Comparison of ENCODE assay signal across 23 cellular contexts in genomic region chr3:100354850-100355249, GRCh38. TPM values are rescaled to one million over a fixed set of nuclear protein-coding genes. Genes with fewer than 3 reads are reported as not detected.
DNase-seq lines count a peak whose midpoint lies in the region; ATAC-seq, FAIRE-seq and TF ChIP-seq lines count a peak whose summit lies in the region.
"Had no signal": no experiment of that assay in that cellular context is flagged by ENCODE, and none has a peak within 500 bp of the region (broad histone marks: within the 10 kb centered on the region; RNA-seq: fewer than 3 reads in every experiment).

No MANE protein-coding gene starts in this region.

- FAIRE-seq in RCC 7860 (lab: Jason Lieb, UNC): peak; percentile 96
- FAIRE-seq in GM12891 (lab: Jason Lieb, UNC): no peak
- FAIRE-seq: GM12878, keratinocyte had no signal

- no peaks in the 10 kb centered on the region for H3K27me3 ChIP-seq in effector memory CD4-positive, alpha-beta T cell (replicated peaks; ENCODE audit: control insufficient read depth, insufficient read depth, low read length, poor library complexity, severe bottlenecking)
- H3K27me3 ChIP-seq: adrenal gland, BLaER1, spleen had no signal

- H3K36me3 ChIP-seq in effector memory CD4-positive, alpha-beta T cell (ENCODE audit: control insufficient read depth, insufficient read depth, low read length): peaks cover 28% of the 10 kb centered on the region

- H3K27ac ChIP-seq in effector memory CD4-positive, alpha-beta T cell (ENCODE audit: insufficient read depth, low read length, poor library complexity, severe bottlenecking): no peak overlapping the region
- H3K27ac ChIP-seq: 22Rv1, adrenal gland, BLaER1, spleen, thoracic aorta had no signal

- no peaks in the 10 kb centered on the region for H3K4me1 ChIP-seq in effector memory CD4-positive, alpha-beta T cell (ENCODE audit: control insufficient read depth, insufficient read depth, low read length, poor library complexity, severe bottlenecking)
- H3K4me1 ChIP-seq: adrenal gland, spleen had no signal

- DNase-seq in NCI-H2171 treated with DMSO at 0.1 percent for 48 hours (lab: John Stamatoyannopoulos, UW) (peak; percentile 35), NCI-H2171 (lab: John Stamatoyannopoulos, UW) (no peak), RCC 7860 (ENCODE audit: low spot score) (peak; percentile 77), fibroblast of pulmonary artery (ENCODE audit: low read depth) (peak; percentile 16), superior temporal gyrus (ENCODE audit: extremely low spot score) (peak; percentile 4), GM12891 (ENCODE audit: insufficient read length, low spot score) (no peak), omental fat pad (ENCODE audit: low spot score) (no peak)
- DNase-seq in effector memory CD4-positive, alpha-beta T cell: no peak
- DNase-seq: activated B cell treated with CpG ODN at 0.5 μM for 24 hours; adrenal gland; effector memory CD8-positive, alpha-beta T cell; GF-D8; H7; hippocampal formation; NCI-H2107; NCI-H748 treated with DMSO at 0.1 percent for 48 hours; spleen had no signal

- TF ChIP-seq CTCF in fibroblast of pulmonary artery (IDR thresholded peaks at IDR 0.05; ENCODE audit: low read length, missing control alignments) (no peak), omental fat pad (IDR thresholded peaks at IDR 0.05) (no peak)

- TF ChIP-seq POLR2A in GM12891 (IDR thresholded peaks at IDR 0.05; ENCODE audit: low read depth, low read length): no peak

- H3K4me3 ChIP-seq in fibroblast of pulmonary artery (replicated peaks; ENCODE audit: low read depth, low read length): no peak overlapping the region
- no peak overlapping the region for H3K4me3 ChIP-seq in effector memory CD4-positive, alpha-beta T cell (ENCODE audit: insufficient read depth, low read depth, low read length, poor library complexity, severe bottlenecking)
- H3K4me3 ChIP-seq: adrenal gland, BLaER1, GM12878, spleen, thoracic aorta had no signal

- no peak for ATAC-seq in omental fat pad (ENCODE audit: low FRiP score)
- ATAC-seq: effector memory CD8-positive, alpha-beta T cell; GM12878; natural killer cell treated with Interleukin-12 subunit alpha and Interleukin-12 subunit beta and Interleukin-15 and Interleukin-18, amount 100 ng/mL, for 72 hours had no signal

- H3K9me3 ChIP-seq in effector memory CD4-positive, alpha-beta T cell (ENCODE audit: control insufficient read depth, low read length): no peaks in the 10 kb centered on the region
- H3K9me3 ChIP-seq: adrenal gland, thoracic aorta had no signal

TF ChIP-seq in GM12891, 5 proteins besides CTCF, POLR2A, EP300 and RAD21:
- TF ChIP-seq SPI1 (IDR thresholded peaks at IDR 0.05; ENCODE audit: low read depth, low read length) (no peak), TAF1 (IDR thresholded peaks at IDR 0.05; ENCODE audit: low read depth, low read length) (no peak), POU2F2 (IDR thresholded peaks at IDR 0.05; ENCODE audit: low read depth, low read length) (no peak), POLR2AphosphoS5 (IDR thresholded peaks at IDR 0.05; ENCODE audit: low read depth, low read length) (no peak), PAX5 (IDR thresholded peaks at IDR 0.05; ENCODE audit: insufficient read depth, low read length, severe bottlenecking) (no peak)

RNA-seq across cellular contexts. Expression of gene NIT2, which starts 20.3 kb away (rescaled TPM):
- polyA plus RNA-seq in GM12891 (2012; ENCODE audit: low read depth, missing spikeins): 87.6 TPM
- total RNA-seq in omental fat pad: 10 to 100 TPM; 27.0 to 42.6 (median 32.3) TPM

RNA-seq across cellular contexts. Expression of gene TOMM70, which starts 46.0 kb away (rescaled TPM):
- polyA plus RNA-seq in GM12891 (2012; ENCODE audit: low read depth, missing spikeins): 25.2 TPM
- total RNA-seq in omental fat pad: 10 to 100 TPM; 42.1 to 53.1 (median 47.9) TPM

RNA-seq across cellular contexts. Expression of gene LNP1, which starts 46.5 kb away (rescaled TPM):
- 0.45 TPM for polyA plus RNA-seq in GM12891 (2012; ENCODE audit: low read depth, missing spikeins)
- total RNA-seq in omental fat pad: 1 to 10 TPM; 1.2 to 5.7 (median 2.2) TPM

Comparison
In these comparisons a context has a peak if more than half of its experiments do, and no peak if none do; other contexts are left out.
1. DNase-seq: peak in NCI-H2171 treated with DMSO at 0.1 percent for 48 hours (single experiment), RCC 7860 (single experiment), fibroblast of pulmonary artery (single experiment) and superior temporal gyrus (single experiment); none in NCI-H2171 (single experiment), effector memory CD4-positive, alpha-beta T cell (0 of 3), GM12891 (single experiment) and omental fat pad (single experiment).